Comparison of ENCODE assay signal across 19 cellular contexts in genomic region chr14:99038401-99038800, GRCh38.
DNase-seq lines count a peak whose midpoint lies in the region; ATAC-seq and TF ChIP-seq lines count a peak whose summit lies in the region.
"Had no signal": no experiment of that assay in that cellular context is flagged by ENCODE, and none has a peak within 500 bp of the region (broad histone marks: within the 10 kb centered on the region; RNA-seq: fewer than 3 reads in every experiment).

No MANE protein-coding gene starts in this region.

- no peaks in the 10 kb centered on the region for H3K9me2 ChIP-seq in SK-N-SH

- no peaks in the 10 kb centered on the region for H4K20me1 ChIP-seq in SK-N-SH (ENCODE audit: insufficient read depth)

- peak overlapping the region; percentile 70; the same call in 1 of the 2 replicates for H2AFZ ChIP-seq in SK-N-SH (ENCODE audit: low read depth)

- TF ChIP-seq EP300 in SK-N-SH (IDR thresholded peaks at IDR 0.05; ENCODE audit: borderline replicate concordance in 1 of 2, low read depth in 1 of 2, low read length in 1 of 2), result no peak

- H3K4me3 ChIP-seq in SK-N-SH (ENCODE audit: low read depth in 2 of 2, low read length in 1 of 2) (no peak overlapping the region), SJSA1 (no peak overlapping the region)
- H3K4me3 ChIP-seq: left ventricle myocardium inferior, spleen, transverse colon had no signal

- CTCF ChIA-PET in SK-N-SH (lab: Yijun Ruan, JAX), result no interaction called here

- H3K27ac ChIP-seq in SK-N-SH (ENCODE audit: low read depth in 2 of 2, low read length in 1 of 2) (no peak overlapping the region), SJSA1 (peak overlapping the region; percentile 33)
- H3K27ac ChIP-seq: 22Rv1, left ventricle myocardium inferior, transverse colon had no signal

- DNase-seq in SK-N-SH, result no peak
- DNase-seq in SJSA1 (ENCODE audit: low read depth in 1 of 2, low spot score in 2 of 2), result peak; percentile 42 to 67
- DNase-seq in fibroblast of peridontal ligament (ENCODE audit: extremely low read depth), result peak; percentile 5
- no peak for DNase-seq in HUDEP-2 (lab: John Stamatoyannopoulos, UW; ENCODE audit: unreplicated experiment in 76 of 76)
- no peak for DNase-seq in NCI-H2081 treated with DMSO at 0.1 percent for 48 hours (lab: John Stamatoyannopoulos, UW)
- DNase-seq: activated CD4-positive, alpha-beta T cell treated with anti-CD3 and anti-CD28 coated beads, Interleukin-2, amount 10 ng/mL, durations not matched to agents 24 days and 14 days; CD4-positive, alpha-beta memory T cell; effector CD8-positive, alpha-beta T cell; left ventricle myocardium inferior; NCI-H748 treated with DMSO at 0.1 percent for 48 hours; PC-3; spleen; transverse colon had no signal

- no peaks in the 10 kb centered on the region for H3F3A ChIP-seq in SK-N-SH (replicated peaks; ENCODE audit: insufficient read depth)

- no peak for TF ChIP-seq RAD21 in SK-N-SH (IDR thresholded peaks at IDR 0.05; ENCODE audit: low read length)

- no peak overlapping the region for H3K4me2 ChIP-seq in SK-N-SH

- no peaks in the 10 kb centered on the region for H3K79me2 ChIP-seq in SK-N-SH (ENCODE audit: insufficient read depth)

- POLR2A ChIA-PET in SK-N-SH (lab: Yijun Ruan, JAX), result no interaction called here

- ATAC-seq in SK-N-SH treated with all-trans-retinoic acid at 6 μM for 48 hours (no peak), HG03439 (IDR thresholded peaks at IDR 0.05; ENCODE audit: unreplicated experiment) (no peak), HG02840 (IDR thresholded peaks at IDR 0.05; ENCODE audit: low FRiP score, unreplicated experiment) (no peak)
- ATAC-seq: activated naive CD4-positive, alpha-beta T cell treated with anti-CD3 and anti-CD28 coated beads, Interleukin-2, amount 50 U/mL, for 72 hours; PC-3; stimulated activated effector memory CD8-positive, alpha-beta T cell treated with anti-CD3 and anti-CD28 coated beads, Interleukin-12 subunit alpha, Interleukin-12 subunit beta, amount 100 ng/mL, for 72 hours had no signal

- H3K36me3 ChIP-seq in SK-N-SH (replicated peaks in 1 of 2; ENCODE audit: control insufficient read depth in 1 of 2, insufficient read depth in 2 of 2, low read length in 1 of 2) (no peaks in the 10 kb centered on the region), SJSA1 (no peaks in the 10 kb centered on the region)
- H3K36me3 ChIP-seq: left ventricle myocardium inferior, spleen, transverse colon had no signal

- TF ChIP-seq CTCF in SK-N-SH (IDR thresholded peaks at IDR 0.05), result no peak

- no peak overlapping the region for H3K9ac ChIP-seq in SK-N-SH

- H3K27me3 ChIP-seq in SK-N-SH (ENCODE audit: insufficient read depth), result no peaks in the 10 kb centered on the region; the same call in none of the 2 replicates
- H3K27me3 ChIP-seq in SJSA1 (replicated peaks), result no peaks in the 10 kb centered on the region
- H3K27me3 ChIP-seq: transverse colon had no signal

- H3K4me1 ChIP-seq in SK-N-SH (ENCODE audit: control insufficient read depth in 1 of 2, insufficient read depth in 2 of 2, low read depth in 1 of 2, low read length in 1 of 2) (peaks cover 0 to 5% of the 10 kb centered on the region in 2 experiments; a peak in 1 of 4 replicates), SJSA1 (replicated peaks) (peaks cover 43% of the 10 kb centered on the region)

- WGBS in SK-N-SH (ENCODE audit: low lambda C conversion rate), result 14% methylated on average over 4 of the region's 4 CpGs

- H3K9me3 ChIP-seq in SK-N-SH (no peaks in the 10 kb centered on the region), SJSA1 (replicated peaks) (no peaks in the 10 kb centered on the region)
- H3K9me3 ChIP-seq: left ventricle myocardium inferior, transverse colon had no signal

TF ChIP-seq in SK-N-SH, 30 proteins besides CTCF, POLR2A, EP300 and RAD21:
- TF ChIP-seq NFIC (IDR thresholded peaks at IDR 0.05; ENCODE audit: borderline replicate concordance) (no peak), USF1 (IDR thresholded peaks at IDR 0.05; ENCODE audit: borderline replicate concordance, low read depth) (peak; percentile 45; the same call in 1 of the 2 replicates)

TF ChIP-seq in SK-N-SH treated with all-trans-retinoic acid at 6 μM for 48 hours, 23 proteins besides CTCF, POLR2A, EP300 and RAD21:
- TF ChIP-seq PPARA (CRISPR knock-in tag; IDR thresholded peaks at IDR 0.05; ENCODE audit: borderline replicate concordance) (no peak), CREB5 (CRISPR knock-in tag; IDR thresholded peaks at IDR 0.05; ENCODE audit: low read depth) (no peak), CSDC2 (CRISPR knock-in tag; IDR thresholded peaks at IDR 0.05) (no peak), ZNF565 (CRISPR knock-in tag; conservative IDR thresholded peaks at IDR 0.05; ENCODE audit: low read depth) (no peak), ZC3H10 (CRISPR knock-in tag; IDR thresholded peaks at IDR 0.05) (no peak), OSR1 (CRISPR knock-in tag; IDR thresholded peaks at IDR 0.05) (no peak)

Comparison
In these comparisons a context has a peak if more than half of its experiments do, and no peak if none do; other contexts are left out.
1. DNase-seq: peak in SJSA1 (2 of 2) and fibroblast of peridontal ligament (single experiment); none in SK-N-SH (single experiment), HUDEP-2 (0 of 76) and NCI-H2081 treated with DMSO at 0.1 percent for 48 hours (single experiment).